In the genomic region with DNA sequence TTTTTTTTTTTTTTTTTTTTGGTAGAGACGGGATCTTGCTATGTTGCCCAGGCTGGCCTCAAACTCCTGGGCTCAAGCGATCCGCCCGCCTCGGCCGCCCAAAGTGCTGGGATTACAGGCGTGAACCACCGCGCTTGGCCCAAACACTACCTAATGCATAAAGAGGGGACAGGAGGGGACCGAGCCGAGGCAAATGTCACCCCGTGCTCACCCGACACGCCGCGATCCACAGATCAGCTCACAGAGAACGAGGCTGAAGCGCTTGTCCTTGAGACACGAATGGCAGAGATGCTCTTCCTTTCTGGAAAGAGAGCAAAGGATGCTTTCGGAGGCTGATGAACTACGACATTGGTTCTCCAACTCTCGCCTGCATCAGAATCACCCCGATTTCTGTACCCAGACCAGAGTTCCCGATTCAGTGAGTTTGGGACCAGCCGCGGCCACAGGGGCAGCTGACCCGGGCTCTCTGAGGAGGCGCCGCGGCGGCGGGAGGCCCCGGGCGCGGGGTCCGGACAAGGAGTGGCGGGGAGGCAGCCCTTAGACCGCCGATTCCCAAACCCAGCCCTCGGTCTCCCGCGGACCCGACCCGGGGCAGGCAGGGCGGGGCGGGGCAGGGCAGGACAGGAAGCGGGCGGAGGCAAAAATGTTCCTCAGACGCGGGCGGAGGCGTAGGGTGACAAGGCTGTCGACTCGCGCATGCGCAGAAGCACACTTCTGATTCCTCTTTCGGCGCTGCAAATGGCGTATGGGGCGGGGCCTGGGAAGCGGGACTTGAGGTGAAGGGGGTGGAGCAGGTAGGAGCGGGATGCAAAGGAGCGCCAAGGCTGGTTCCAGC, we compare ENCODE assay signal across 8 cellular contexts. TPM values are rescaled to one million over a fixed set of nuclear protein-coding genes. Genes with fewer than 3 reads are reported as not detected.
DNase-seq lines count a peak whose midpoint lies in the region; ATAC-seq, FAIRE-seq and TF ChIP-seq lines count a peak whose summit lies in the region.

A gene (minus strand): TSS at position 700 of the 835 bp plus-strand sequence. CDS start 4,719 bp downstream, outside the sequence.

- H3K27ac Mint-ChIP-seq in activated naive CD8-positive, alpha-beta T cell treated with anti-CD3 and anti-CD28 coated beads, Interleukin-2, amount 10 ng/mL, durations not matched to agents 7 days and 5 days: peak within 1 kb of the TSS; percentile 91

- H3K4me3 Mint-ChIP-seq in activated naive CD8-positive, alpha-beta T cell treated with anti-CD3 and anti-CD28 coated beads, Interleukin-2, amount 10 ng/mL, durations not matched to agents 7 days and 5 days: peak within 1 kb of the TSS; percentile 85

- DNase-seq in NCI-H1092 (lab: John Stamatoyannopoulos, UW) (peak; percentile 98), SKM-1 (lab: John Stamatoyannopoulos, UW; ENCODE audit: unreplicated experiment) (peak; percentile 98), Right ventricle myocardium superior (peak; percentile 99), pancreas (peak; percentile 94 to 99 (median 97)), thyroid gland (peak; percentile 99)
- peak; percentile 97 for DNase-seq in activated naive CD8-positive, alpha-beta T cell treated with anti-CD3 and anti-CD28 coated beads, Interleukin-2, amount 10 ng/mL, durations not matched to agents 7 days and 5 days

- H3K27ac ChIP-seq in pancreas: peak within 1 kb of the TSS; percentile 84 to 90 (median 84)
- H3K27ac ChIP-seq in thyroid gland: peak within 1 kb of the TSS; percentile 67 to 93 (median 91)

- no peak for TF ChIP-seq CTCF in pancreas (IDR thresholded peaks at IDR 0.05)
- no peak for TF ChIP-seq CTCF in thyroid gland (IDR thresholded peaks at IDR 0.05)

- peak within 1 kb of the TSS; percentile 80 for H3K4me3 ChIP-seq in GM08714 (ENCODE audit: low read length)
- H3K4me3 ChIP-seq in pancreas: peak within 1 kb of the TSS; percentile 65 to 90 (median 72)
- peak within 1 kb of the TSS; percentile 43 to 75 (median 72) for H3K4me3 ChIP-seq in thyroid gland (replicated peaks in 1 of 3)

- peaks cover 8% of the 10 kb centered on the region for H3K9me3 Mint-ChIP-seq in activated naive CD8-positive, alpha-beta T cell treated with anti-CD3 and anti-CD28 coated beads, Interleukin-2, amount 10 ng/mL, durations not matched to agents 7 days and 5 days

- 1% methylated on average over 54 to 63 of the region's 63 CpGs for WGBS in pancreas, 2 donors
- 2% methylated on average over 22 to 32 of the region's 63 CpGs for WGBS in thyroid gland, 2 donors

- no peak for FAIRE-seq in pancreas (lab: Jason Lieb, UNC)

- H3K27me3 Mint-ChIP-seq in activated naive CD8-positive, alpha-beta T cell treated with anti-CD3 and anti-CD28 coated beads, Interleukin-2, amount 10 ng/mL, durations not matched to agents 7 days and 5 days: no peaks in the 10 kb centered on the region

- peaks cover 16% of the 10 kb centered on the region for H3K36me3 Mint-ChIP-seq in activated naive CD8-positive, alpha-beta T cell treated with anti-CD3 and anti-CD28 coated beads, Interleukin-2, amount 10 ng/mL, durations not matched to agents 7 days and 5 days

- ATAC-seq in HG02610 (IDR thresholded peaks at IDR 0.05; ENCODE audit: unreplicated experiment) (peak; percentile 87), Right ventricle myocardium superior (ENCODE audit: poor library complexity) (peak; percentile 99), pancreas (peak; percentile 95 to 99 (median 98))
- peak; percentile 91 for ATAC-seq in activated naive CD8-positive, alpha-beta T cell treated with anti-CD3 and anti-CD28 coated beads, Interleukin-2, amount 10 ng/mL, durations not matched to agents 7 days and 5 days (ENCODE audit: low read depth)

- H3K4me1 ChIP-seq in pancreas (peaks cover 4 to 11% (median 6%) of the 10 kb centered on the region in 3 donors), thyroid gland (peaks cover 8 to 9% of the 10 kb centered on the region in 2 donors)

- no peaks in the 10 kb centered on the region for H3K27me3 ChIP-seq in pancreas
- no peaks in the 10 kb centered on the region for H3K27me3 ChIP-seq in thyroid gland

- intact Hi-C loops in Right ventricle myocardium superior (cut with DNase I) (no loop called here), pancreas (cut with DNase I) (no loop called here), thyroid gland (cut with DNase I) (no loop called here)

- POLR2A ChIA-PET in activated naive CD8-positive, alpha-beta T cell treated with anti-CD3 and anti-CD28 coated beads, Interleukin-2, amount 10 ng/mL, durations not matched to agents 7 days and 5 days (lab: Charles Lee): interaction anchor here (0.6 to 1.4 kb wide), 5 partner anchors 14 to 273 kb away, joined by 3 to 7 read pairs (median 6); a partner anchor contains a TSS

- TF ChIP-seq POLR2A in thyroid gland (IDR thresholded peaks at IDR 0.05): peak in 1 of 2 donors; percentile 76

- H3K36me3 ChIP-seq in pancreas: peaks cover 0 to 7% (median 2%) of the 10 kb centered on the region in 3 donors
- peaks cover 3% of the 10 kb centered on the region in 2 donors for H3K36me3 ChIP-seq in thyroid gland

- H3K9me3 ChIP-seq in pancreas: no peaks in the 10 kb centered on the region
- H3K9me3 ChIP-seq in thyroid gland: no peaks in the 10 kb centered on the region

- H3K4me1 Mint-ChIP-seq in activated naive CD8-positive, alpha-beta T cell treated with anti-CD3 and anti-CD28 coated beads, Interleukin-2, amount 10 ng/mL, durations not matched to agents 7 days and 5 days: peaks cover 18% of the 10 kb centered on the region

RNA-seq across cellular contexts. Expression of the gene that starts here (rescaled TPM):
- total RNA-seq in activated naive CD8-positive, alpha-beta T cell treated with anti-CD3 and anti-CD28 coated beads, Interleukin-2, amount 10 ng/mL, durations not matched to agents 7 days and 5 days: 10 to 100 TPM; 13.1 to 14.2 TPM
- total RNA-seq in Right ventricle myocardium superior: 3.2 TPM
- 1 to 10 TPM; 1.1 to 3.4 (median 1.7) TPM for total RNA-seq in pancreas
- polyA plus RNA-seq in pancreas: 1 to 10 TPM in 1 of 2 donors, under 1 TPM in 1; 0.96 to 1.3 TPM
- total RNA-seq in thyroid gland: 10 to 100 TPM; 11.6 to 17.4 (median 13.8) TPM

Comparison
In these comparisons a context has a peak if more than half of its experiments do, and no peak if none do; other contexts are left out.
1. Peak in every context shown above with its lines: DNase-seq, ATAC-seq, H3K4me3 ChIP-seq and H3K27ac ChIP-seq.